Comparison of ENCODE assay signal across 8 cellular contexts in the genomic region with DNA sequence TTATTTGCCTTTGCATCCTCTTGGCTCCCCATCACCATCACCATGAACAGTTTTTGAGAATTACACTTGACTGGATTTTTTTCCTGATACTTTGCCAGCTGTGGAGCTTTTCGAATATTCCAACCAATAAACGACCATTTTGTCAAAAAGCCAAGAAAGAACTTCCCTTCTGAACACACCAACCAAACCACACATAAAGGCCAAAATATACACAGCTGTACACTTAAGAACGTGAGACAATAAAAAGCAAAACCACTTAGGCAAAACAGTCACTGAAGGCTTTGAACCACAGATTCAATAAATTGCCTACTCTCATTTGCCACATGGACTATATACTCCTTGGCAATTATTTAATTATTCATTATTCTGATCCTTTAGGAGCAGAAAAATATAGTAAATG. TPM values are rescaled to one million over a fixed set of nuclear protein-coding genes. Genes with fewer than 3 reads are reported as not detected.
DNase-seq lines count a peak whose midpoint lies in the region; ATAC-seq, FAIRE-seq and TF ChIP-seq lines count a peak whose summit lies in the region.

No MANE protein-coding gene starts in this region.

- H3K4me3 Mint-ChIP-seq in activated CD4-positive, alpha-beta memory T cell treated with anti-CD3 and anti-CD28 coated beads for 36 hours: peak overlapping the region; percentile 92
- peak overlapping the region; percentile 34 for H3K4me3 Mint-ChIP-seq in progenitor cell of endocrine pancreas (ENCODE audit: low read depth)

- peak; percentile 44 for DNase-seq in NCI-H748 (lab: John Stamatoyannopoulos, UW; ENCODE audit: unreplicated experiment)
- no peak for DNase-seq in NCI-H748 treated with DMSO at 0.1 percent for 48 hours (lab: John Stamatoyannopoulos, UW)
- DNase-seq in NCI-H1092 treated with DMSO at 0.1 percent for 48 hours (lab: John Stamatoyannopoulos, UW): peak; percentile 92
- no peak for DNase-seq in activated CD4-positive, alpha-beta memory T cell treated with anti-CD3 and anti-CD28 coated beads for 36 hours
- DNase-seq in progenitor cell of endocrine pancreas (ENCODE audit: low spot score, unreplicated experiment): no peak
- DNase-seq in frontal cortex (ENCODE audit: low spot score in 2 of 2): no peak
- DNase-seq in NCI-H524 (lab: John Stamatoyannopoulos, UW): no peak

- H3K36me3 Mint-ChIP-seq in activated CD4-positive, alpha-beta memory T cell treated with anti-CD3 and anti-CD28 coated beads for 36 hours: peaks cover 2% of the 10 kb centered on the region
- peaks cover 4% of the 10 kb centered on the region for H3K36me3 Mint-ChIP-seq in progenitor cell of endocrine pancreas (ENCODE audit: insufficient read depth)

- no peaks in the 10 kb centered on the region for H3K9me3 Mint-ChIP-seq in activated CD4-positive, alpha-beta memory T cell treated with anti-CD3 and anti-CD28 coated beads for 36 hours
- peaks cover 6% of the 10 kb centered on the region for H3K9me3 Mint-ChIP-seq in progenitor cell of endocrine pancreas (ENCODE audit: low read depth)

- intact Hi-C loops in activated CD4-positive, alpha-beta memory T cell treated with anti-CD3 and anti-CD28 coated beads for 36 hours (cut with micrococcal nuclease): no loop called here

- H3K27ac Mint-ChIP-seq in activated CD4-positive, alpha-beta memory T cell treated with anti-CD3 and anti-CD28 coated beads for 36 hours: peak overlapping the region; percentile 66
- peak overlapping the region; percentile 3 for H3K27ac Mint-ChIP-seq in progenitor cell of endocrine pancreas

- no peak for FAIRE-seq in frontal cortex (lab: Jason Lieb, UNC)

- ATAC-seq in GM21390 (IDR thresholded peaks at IDR 0.05; ENCODE audit: unreplicated experiment): no peak

- POLR2A ChIA-PET in activated CD4-positive, alpha-beta memory T cell treated with anti-CD3 and anti-CD28 coated beads for 36 hours (lab: Charles Lee): no interaction called here

- no peaks in the 10 kb centered on the region for H3K27me3 Mint-ChIP-seq in activated CD4-positive, alpha-beta memory T cell treated with anti-CD3 and anti-CD28 coated beads for 36 hours
- no peaks in the 10 kb centered on the region for H3K27me3 Mint-ChIP-seq in progenitor cell of endocrine pancreas

- TF ChIP-seq CTCF in progenitor cell of endocrine pancreas (IDR thresholded peaks at IDR 0.05; ENCODE audit: unreplicated experiment): no peak

- CTCF ChIA-PET in activated CD4-positive, alpha-beta memory T cell treated with anti-CD3 and anti-CD28 coated beads for 36 hours (lab: Charles Lee): interaction anchor here (0.9 to 4.1 kb wide), 7 partner anchors 22 to 1105 kb away, joined by 3 to 68 read pairs (median 14); a partner anchor contains a TSS

- H3K4me1 Mint-ChIP-seq in activated CD4-positive, alpha-beta memory T cell treated with anti-CD3 and anti-CD28 coated beads for 36 hours (ENCODE audit: low read depth): peaks cover 33% of the 10 kb centered on the region
- H3K4me1 Mint-ChIP-seq in progenitor cell of endocrine pancreas (ENCODE audit: low read depth): peaks cover 23% of the 10 kb centered on the region

RNA-seq across cellular contexts. Expression of a gene that starts 1.1 kb away (rescaled TPM):
- 10 to 100 TPM in 1 of 2 experiments, 1 to 10 TPM in 1; 7.5 to 10.8 TPM for total RNA-seq in activated CD4-positive, alpha-beta memory T cell treated with anti-CD3 and anti-CD28 coated beads for 36 hours
- total RNA-seq in progenitor cell of endocrine pancreas (14.4 and 15.4 TPM in 2 replicates), frontal cortex (4.5 TPM)

RNA-seq across cellular contexts. Expression of a gene that starts 25.9 kb away (rescaled TPM):
- total RNA-seq in activated CD4-positive, alpha-beta memory T cell treated with anti-CD3 and anti-CD28 coated beads for 36 hours: 100 to 1,000 TPM; 116 to 119 TPM
- total RNA-seq in progenitor cell of endocrine pancreas (156 and 165 TPM in 2 replicates), frontal cortex (194 TPM)

RNA-seq across cellular contexts. Expression of a gene that starts 26.5 kb away (rescaled TPM):
- total RNA-seq in activated CD4-positive, alpha-beta memory T cell treated with anti-CD3 and anti-CD28 coated beads for 36 hours: 1 to 10 TPM; 1.5 to 1.7 TPM
- 97.1 and 104 TPM in 2 replicates for total RNA-seq in progenitor cell of endocrine pancreas
- total RNA-seq in frontal cortex: 4.5 TPM

RNA-seq across cellular contexts. Expression of a gene that starts 33.2 kb away (rescaled TPM):
- total RNA-seq in activated CD4-positive, alpha-beta memory T cell treated with anti-CD3 and anti-CD28 coated beads for 36 hours: not detected
- total RNA-seq in progenitor cell of endocrine pancreas (not detected in 2 replicates), frontal cortex (under 0.01 TPM)

RNA-seq across cellular contexts. Expression of a gene that starts 48.5 kb away (rescaled TPM):
- total RNA-seq in activated CD4-positive, alpha-beta memory T cell treated with anti-CD3 and anti-CD28 coated beads for 36 hours: 1 to 10 TPM in 1 of 2 experiments, under 1 TPM in 1; 1.00 to 1.1 TPM
- total RNA-seq in progenitor cell of endocrine pancreas (23.7 and 25.1 TPM in 2 replicates), frontal cortex (9.4 TPM)

Comparison
In these comparisons a context has a peak if more than half of its experiments do, and no peak if none do; other contexts are left out.
1. DNase-seq: peak in NCI-H748 (single experiment) and NCI-H1092 treated with DMSO at 0.1 percent for 48 hours (single experiment); none in NCI-H748 treated with DMSO at 0.1 percent for 48 hours (single experiment), activated CD4-positive, alpha-beta memory T cell treated with anti-CD3 and anti-CD28 coated beads for 36 hours (single experiment), progenitor cell of endocrine pancreas (single experiment), frontal cortex (0 of 2) and NCI-H524 (0 of 2).
2. RNA of a gene that starts 26.5 kb away (total RNA-seq): 97.1 to 104 TPM in progenitor cell of endocrine pancreas; 4.5 TPM in frontal cortex (single experiment) and 1.5 to 1.7 TPM in activated CD4-positive, alpha-beta memory T cell treated with anti-CD3 and anti-CD28 coated beads for 36 hours; every median in the first group is over 10 times any median in the second.